8 cellular contexts compared by ENCODE assay signal in genomic region chr14:102140750-102141145, GRCh38. TPM values are rescaled to one million over a fixed set of nuclear protein-coding genes. Genes with fewer than 3 reads are reported as not detected.
DNase-seq lines count a peak whose midpoint lies in the region; ATAC-seq and TF ChIP-seq lines count a peak whose summit lies in the region.

No MANE protein-coding gene starts in this region.

- 33% methylated on average over 9 of the region's 9 CpGs for WGBS in thymus

- no peak for DNase-seq in activated CD4-positive, alpha-beta T cell treated with anti-CD3 and anti-CD28 coated beads, Interleukin-2, amount 10 ng/mL, durations not matched to agents 7 days and 5 days
- no peak for DNase-seq in activated CD4-positive, alpha-beta T cell treated with anti-CD3 and anti-CD28 coated beads, Interleukin-2, amount 50 U/mL, for 48 hours
- no peak for DNase-seq in astrocyte of the cerebellum (ENCODE audit: low read depth)
- DNase-seq in left lobe of liver (ENCODE audit: low spot score): no peak
- DNase-seq in NCI-H128 (lab: John Stamatoyannopoulos, UW; ENCODE audit: unreplicated experiment): no peak
- no peak for DNase-seq in activated effector memory CD4-positive, alpha-beta T cell treated with Interleukin-2 at 50 U/mL for 16 hours

- H3K4me1 ChIP-seq in thymus (ENCODE audit: control insufficient read depth, insufficient read depth, low read length): peaks cover 9% of the 10 kb centered on the region

- peaks cover 27% of the 10 kb centered on the region for H3K4me1 Mint-ChIP-seq in activated CD4-positive, alpha-beta T cell treated with anti-CD3 and anti-CD28 coated beads, Interleukin-2, amount 10 ng/mL, durations not matched to agents 7 days and 5 days

- H3K27me3 Mint-ChIP-seq in activated CD4-positive, alpha-beta T cell treated with anti-CD3 and anti-CD28 coated beads, Interleukin-2, amount 10 ng/mL, durations not matched to agents 7 days and 5 days: no peaks in the 10 kb centered on the region

- ATAC-seq in left lobe of liver: peak; percentile 1
- no peak for ATAC-seq in GM19035 (IDR thresholded peaks at IDR 0.05; ENCODE audit: unreplicated experiment)

- H3K4me3 Mint-ChIP-seq in activated CD4-positive, alpha-beta T cell treated with anti-CD3 and anti-CD28 coated beads, Interleukin-2, amount 10 ng/mL, durations not matched to agents 7 days and 5 days: peak overlapping the region; percentile 97

- peak overlapping the region; percentile 96 for H3K27ac Mint-ChIP-seq in activated CD4-positive, alpha-beta T cell treated with anti-CD3 and anti-CD28 coated beads, Interleukin-2, amount 10 ng/mL, durations not matched to agents 7 days and 5 days

- H3K9me3 Mint-ChIP-seq in activated CD4-positive, alpha-beta T cell treated with anti-CD3 and anti-CD28 coated beads, Interleukin-2, amount 10 ng/mL, durations not matched to agents 7 days and 5 days: no peaks in the 10 kb centered on the region

- TF ChIP-seq CTCF in astrocyte of the cerebellum (IDR thresholded peaks at IDR 0.05; ENCODE audit: low read depth, low read length, missing control alignments): no peak

- POLR2A ChIA-PET in activated CD4-positive, alpha-beta T cell treated with anti-CD3 and anti-CD28 coated beads, Interleukin-2, amount 10 ng/mL, durations not matched to agents 7 days and 5 days (lab: Charles Lee): no interaction called here

- peaks cover 4% of the 10 kb centered on the region for H3K36me3 Mint-ChIP-seq in activated CD4-positive, alpha-beta T cell treated with anti-CD3 and anti-CD28 coated beads, Interleukin-2, amount 10 ng/mL, durations not matched to agents 7 days and 5 days (ENCODE audit: low read depth)

- H3K27me3 ChIP-seq in thymus (ENCODE audit: control insufficient read depth, insufficient read depth): no peaks in the 10 kb centered on the region

- H3K27ac ChIP-seq in thymus (ENCODE audit: low read depth): no peak overlapping the region

- CTCF ChIA-PET in activated CD4-positive, alpha-beta T cell treated with anti-CD3 and anti-CD28 coated beads, Interleukin-2, amount 10 ng/mL, durations not matched to agents 7 days and 5 days (lab: Charles Lee): interaction anchor here (1.3 kb wide), 1 partner anchor 41 kb away, joined by 3 read pairs; no protein-coding TSS in a partner anchor

- H3K4me3 ChIP-seq in astrocyte of the cerebellum (ENCODE audit: low read depth, low read length) (peak overlapping the region; percentile 95), thymus (ENCODE audit: low read length) (peak overlapping the region; percentile 98)

- in situ Hi-C loops in astrocyte of the cerebellum (cut with HindIII; ENCODE audit: low sequenced_read_pairs): no loop called here

- H3K9me3 ChIP-seq in thymus (ENCODE audit: control insufficient read depth): no peaks in the 10 kb centered on the region

- H3K36me3 ChIP-seq in thymus (ENCODE audit: control insufficient read depth, insufficient read depth): no peaks in the 10 kb centered on the region

RNA-seq across cellular contexts. Expression of gene WDR20, which starts 1.1 kb away (rescaled TPM):
- 10 to 100 TPM; 24.7 to 35.7 TPM for total RNA-seq in activated CD4-positive, alpha-beta T cell treated with anti-CD3 and anti-CD28 coated beads, Interleukin-2, amount 10 ng/mL, durations not matched to agents 7 days and 5 days
- total RNA-seq in left lobe of liver: 14.0 TPM
- 16.4 TPM for polyA plus RNA-seq in thymus

RNA-seq across cellular contexts. Expression of gene HSP90AA1, which starts 53.9 kb away (rescaled TPM):
- 100 to 1,000 TPM; 527 to 575 TPM for total RNA-seq in activated CD4-positive, alpha-beta T cell treated with anti-CD3 and anti-CD28 coated beads, Interleukin-2, amount 10 ng/mL, durations not matched to agents 7 days and 5 days
- 113 TPM for total RNA-seq in left lobe of liver
- polyA plus RNA-seq in thymus: 251 TPM
